19 cellular contexts compared by ENCODE assay signal in the genomic region with DNA sequence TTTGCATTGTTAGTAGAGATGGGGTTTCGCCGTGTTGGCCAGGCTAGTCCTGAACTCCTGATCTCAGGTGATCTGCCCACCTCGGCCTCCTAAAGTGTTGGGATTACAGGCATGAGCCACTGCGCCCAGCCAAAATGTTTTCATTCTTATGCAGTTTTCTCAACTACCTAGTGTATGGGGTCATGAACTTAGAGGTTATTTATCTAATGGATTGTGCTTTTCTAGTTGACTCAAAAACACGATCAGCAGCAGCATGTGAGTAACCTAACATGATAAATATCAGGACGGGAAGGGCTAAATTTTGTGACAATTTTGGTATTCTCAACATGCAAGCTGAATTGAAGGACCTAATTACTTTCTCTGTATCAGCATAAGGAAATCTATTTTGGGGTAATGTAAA. TPM values are rescaled to one million over a fixed set of nuclear protein-coding genes. Genes with fewer than 3 reads are reported as not detected.
DNase-seq lines count a peak whose midpoint lies in the region; ATAC-seq, FAIRE-seq and TF ChIP-seq lines count a peak whose summit lies in the region.
"Had no signal": no experiment of that assay in that cellular context is flagged by ENCODE, and none has a peak within 500 bp of the region (broad histone marks: within the 10 kb centered on the region; RNA-seq: fewer than 3 reads in every experiment).

No MANE protein-coding gene starts in this region.

- POLR2A ChIA-PET in K562 (lab: Yijun Ruan, JAX), result no interaction called here

- peaks cover 21% of the 10 kb centered on the region for H3K9me3 Mint-ChIP-seq in activated CD4-positive, alpha-beta T cell treated with anti-CD3 and anti-CD28 coated beads, Interleukin-2, amount 10 ng/mL, durations not matched to agents 24 days and 14 days
- peaks cover 20% of the 10 kb centered on the region for H3K9me3 Mint-ChIP-seq in nephron progenitor cell

- H3K4me3 Mint-ChIP-seq in activated CD4-positive, alpha-beta T cell treated with anti-CD3 and anti-CD28 coated beads, Interleukin-2, amount 10 ng/mL, durations not matched to agents 24 days and 14 days, result no peak overlapping the region
- no peak overlapping the region for H3K4me3 Mint-ChIP-seq in nephron progenitor cell
- H3K4me3 Mint-ChIP-seq: CD4-positive, alpha-beta T cell; H9 had no signal

- no peaks in the 10 kb centered on the region for H3K9me2 ChIP-seq in GM23248 (ENCODE audit: insufficient read depth)

- peaks cover 15% of the 10 kb centered on the region for H3K4me1 Mint-ChIP-seq in activated CD4-positive, alpha-beta T cell treated with anti-CD3 and anti-CD28 coated beads, Interleukin-2, amount 10 ng/mL, durations not matched to agents 24 days and 14 days
- H3K4me1 Mint-ChIP-seq in nephron progenitor cell, result no peaks in the 10 kb centered on the region

- TF ChIP-seq RAD21 in K562 (CRISPR knock-in tag; conservative IDR thresholded peaks at IDR 0.05 in 1 of 2, IDR thresholded peaks at IDR 0.05 in 1 of 2), result no peak

- DNase-seq in activated CD4-positive, alpha-beta T cell treated with anti-CD3 and anti-CD28 coated beads, Interleukin-2, amount 10 ng/mL, durations not matched to agents 24 days and 14 days, result peak; percentile 45
- no peak for DNase-seq in activated CD4-positive, alpha-beta T cell treated with anti-CD3 and anti-CD28 coated beads for 4 hours
- DNase-seq in GM19239 (ENCODE audit: insufficient read length, low spot score) (no peak), K562 (ENCODE audit: extremely low read depth in 1 of 4, low spot score in 3 of 4) (no peak), nephron progenitor cell (no peak), GM23248 (no peak), COLO829 (ENCODE audit: low spot score) (no peak), upper lobe of right lung (no peak)
- DNase-seq: AML-193; CD4-positive, alpha-beta T cell; DMS153; DMS79; GF-D8; GOT3; H9 had no signal

- H3K36me3 ChIP-seq in K562 (ENCODE audit: control insufficient read depth, insufficient read depth, low read length) (no peaks in the 10 kb centered on the region), GM23248 (ENCODE audit: low read depth) (no peaks in the 10 kb centered on the region), upper lobe of right lung (no peaks in the 10 kb centered on the region)

- in situ Hi-C loops in K562 (cut with MboI), result no loop called here
- in situ Hi-C loops in GM23248 (cut with MboI), result no loop called here

- H3F3A ChIP-seq in GM23248 (ENCODE audit: insufficient read depth), result no peaks in the 10 kb centered on the region

- H3K9me3 ChIP-seq in K562 (replicated peaks; ENCODE audit: control insufficient read depth, insufficient read depth, low read depth, low read length) (0 out of 2 replicates have a peak, but pooled peaks cover 2% of the 10 kb centered on the region), GM23248 (ENCODE audit: low read depth) (no peaks in the 10 kb centered on the region), upper lobe of right lung (no peaks in the 10 kb centered on the region)

- H3K9me1 ChIP-seq in K562 (ENCODE audit: control insufficient read depth, insufficient read depth, low read length), result no peaks in the 10 kb centered on the region

- H3K79me2 ChIP-seq in K562 (ENCODE audit: control insufficient read depth, insufficient read depth, low read length), result no peaks in the 10 kb centered on the region
- no peaks in the 10 kb centered on the region for H3K79me2 ChIP-seq in GM23248 (ENCODE audit: insufficient read depth)

- FAIRE-seq in GM19239 (lab: Jason Lieb, UNC) (peak; percentile 28), K562 (lab: Jason Lieb, UNC) (no peak)

- H3K4me2 ChIP-seq in K562 (ENCODE audit: insufficient read depth, low read length), result no peak overlapping the region; the same call in 1 of the 2 replicates
- no peak overlapping the region for H3K4me2 ChIP-seq in GM23248 (ENCODE audit: unreplicated experiment)
- H3K4me2 ChIP-seq: A549 had no signal

- no TSS peak for BruUV-seq in K562 (replicated peaks; lab: Mats Ljungman, UMichigan)

- H2AFZ ChIP-seq in K562 (ENCODE audit: low read depth, low read length), result peak overlapping the region; percentile 80
- H2AFZ ChIP-seq in GM23248, result no peak overlapping the region

- no peak overlapping the region for H3K9ac ChIP-seq in K562 (ENCODE audit: insufficient read depth in 1 of 2, low read depth in 2 of 2, low read length in 2 of 2)
- no peak overlapping the region for H3K9ac ChIP-seq in GM23248

- H4K20me1 ChIP-seq in K562 (replicated peaks; ENCODE audit: control insufficient read depth, insufficient read depth, low read length) (no peaks in the 10 kb centered on the region), GM23248 (ENCODE audit: insufficient read depth) (no peaks in the 10 kb centered on the region)

- no peak for TF ChIP-seq POLR2A in K562 (conservative IDR thresholded peaks at IDR 0.05)

- WGBS in K562 (ENCODE audit: insufficient coverage, low coverage, missing lambda C conversion rate), result 54% methylated on average over 6 of the region's 6 CpGs
- WGBS in GM23248 (ENCODE audit: low coverage in 1 of 2, low lambda C conversion rate in 2 of 2, missing lambda C conversion rate in 2 of 2), 2 experiments, result 39 to 45% methylated on average over 6 of the region's 6 CpGs

- H3K4me1 ChIP-seq in K562 (replicated peaks in 1 of 2; ENCODE audit: control insufficient read depth in 2 of 2, insufficient read depth in 2 of 2, low read length in 2 of 2) (no peaks in the 10 kb centered on the region), GM23248 (ENCODE audit: insufficient read depth) (no peaks in the 10 kb centered on the region), upper lobe of right lung (no peaks in the 10 kb centered on the region)
- H3K4me1 ChIP-seq: A549 had no signal

- TF ChIP-seq CTCF in K562 (IDR thresholded peaks at IDR 0.05 in 2 of 3, conservative IDR thresholded peaks at IDR 0.05 in 1 of 3; ENCODE audit: insufficient read depth in 2 of 3, low read depth in 1 of 3, low read length in 3 of 3) (no peak), nephron progenitor cell (IDR thresholded peaks at IDR 0.05) (no peak), upper lobe of right lung (IDR thresholded peaks at IDR 0.05) (no peak)

- H3K27ac ChIP-seq in K562 (ENCODE audit: extremely low read depth, low read depth, low read length), result no peak overlapping the region
- H3K27ac ChIP-seq in GM23248, result no peak overlapping the region
- H3K27ac ChIP-seq in upper lobe of right lung, result no peak overlapping the region
- H3K27ac ChIP-seq: 22Rv1, A549, C4-2B had no signal

- TF ChIP-seq EP300 in K562 (IDR thresholded peaks at IDR 0.05; ENCODE audit: low read length), result no peak

- no peaks in the 10 kb centered on the region for H3K27me3 ChIP-seq in K562 (ENCODE audit: control insufficient read depth in 2 of 2, insufficient read depth in 2 of 2, low read length in 2 of 2)
- H3K27me3 ChIP-seq in GM23248 (replicated peaks; ENCODE audit: insufficient read depth), result 0 out of 2 replicates have a peak, but pooled peaks cover 4% of the 10 kb centered on the region
- H3K27me3 ChIP-seq in upper lobe of right lung, result no peaks in the 10 kb centered on the region

- intact Hi-C loops in activated CD4-positive, alpha-beta T cell treated with anti-CD3 and anti-CD28 coated beads, Interleukin-2, amount 10 ng/mL, durations not matched to agents 24 days and 14 days (cut with micrococcal nuclease), result no loop called here
- intact Hi-C loops in K562 (cut with micrococcal nuclease) (no loop called here), upper lobe of right lung (cut with DNase I) (no loop called here)

- no peak overlapping the region for H3K4me3 ChIP-seq in K562
- H3K4me3 ChIP-seq in GM23248, result no peak overlapping the region
- no peak overlapping the region for H3K4me3 ChIP-seq in upper lobe of right lung
- H3K4me3 ChIP-seq: A549 had no signal

- no peak overlapping the region for H3K27ac Mint-ChIP-seq in activated CD4-positive, alpha-beta T cell treated with anti-CD3 and anti-CD28 coated beads, Interleukin-2, amount 10 ng/mL, durations not matched to agents 24 days and 14 days
- H3K27ac Mint-ChIP-seq in nephron progenitor cell, result peak overlapping the region; percentile 30
- H3K27ac Mint-ChIP-seq: CD4-positive, alpha-beta T cell; H9 had no signal

- H3K36me3 Mint-ChIP-seq in activated CD4-positive, alpha-beta T cell treated with anti-CD3 and anti-CD28 coated beads, Interleukin-2, amount 10 ng/mL, durations not matched to agents 24 days and 14 days (ENCODE audit: low read depth), result peaks cover 15% of the 10 kb centered on the region
- H3K36me3 Mint-ChIP-seq in nephron progenitor cell (ENCODE audit: low read depth), result no peaks in the 10 kb centered on the region

- ATAC-seq in K562 (no peak), upper lobe of right lung (no peak)
- ATAC-seq: A549 had no signal

- no peaks in the 10 kb centered on the region for H3K27me3 Mint-ChIP-seq in activated CD4-positive, alpha-beta T cell treated with anti-CD3 and anti-CD28 coated beads, Interleukin-2, amount 10 ng/mL, durations not matched to agents 24 days and 14 days
- H3K27me3 Mint-ChIP-seq in nephron progenitor cell (ENCODE audit: low read depth, poor library complexity), result no peaks in the 10 kb centered on the region
- H3K27me3 Mint-ChIP-seq: CD4-positive, alpha-beta T cell had no signal

- CTCF ChIA-PET in K562 (lab: Yijun Ruan, JAX; ENCODE audit: low intra/inter-chr PET ratio), result no interaction called here

RNA-seq across cellular contexts. Expression of gene CD84, which starts 9.2 kb away (rescaled TPM):
- 17.3 and 17.7 TPM in 2 replicates for total RNA-seq in activated CD4-positive, alpha-beta T cell treated with anti-CD3 and anti-CD28 coated beads, Interleukin-2, amount 10 ng/mL, durations not matched to agents 24 days and 14 days
- 3.9 and 4.7 TPM in 2 replicates for total RNA-seq in K562 (2011; cell fraction: chromatin; rRNA removed; ENCODE audit: low replicate concordance)
- 1.5 and 2.4 TPM in 2 replicates for total RNA-seq in K562 (2011; cell fraction: nucleolus; rRNA removed)
- total RNA-seq in K562 (2011; cell fraction: nucleoplasm; rRNA removed), result 2.9 and 3.3 TPM in 2 replicates
- total RNA-seq in K562 (2014; rRNA removed), result 0.82 and 1.4 TPM in 2 replicates
- total RNA-seq in K562 (2014; rRNA removed; fragmentation: Illumina TruSeq; extraction: Trizol), result 2.2 and 2.5 TPM in 2 replicates
- 6.8 TPM in 2 replicates for total RNA-seq in K562 (2015; rRNA removed; fragmentation: Illumina TruSeq; extraction: Trizol)
- total RNA-seq in K562 (2021), result 1.9 and 2.5 TPM in 2 replicates
- polyA plus RNA-seq in K562 (2011; rRNA removed), result 2.0 and 7.3 TPM in 2 replicates
- 0.37 and 4.0 TPM in 2 replicates for polyA plus RNA-seq in K562 (2011; cell fraction: cytosol; rRNA removed)
- 2.0 and 6.2 TPM in 2 replicates for polyA plus RNA-seq in K562 (2011; cell fraction: nucleus; rRNA removed)
- 3.1 and 5.8 TPM in 2 replicates for polyA plus RNA-seq in K562 (2012)
- polyA plus RNA-seq in K562 (2014; fragmentation: Illumina TruSeq; extraction: Trizol), result 3.1 and 3.5 TPM in 2 replicates
- 1 to 10 TPM; 1.0 to 1.5 TPM for polyA plus RNA-seq in K562 (2014; fragmentation: Nextera tagmentation; extraction: Ambion mirVana)
- 1.6 and 1.8 TPM in 2 replicates for polyA plus RNA-seq in K562 (2014; rRNA removed)
- 3.3 and 12.3 TPM in 2 replicates for polyA minus RNA-seq in K562 (2011; rRNA and poly(A)+ RNA removed)
- 0.48 and 1.8 TPM in 2 replicates for polyA minus RNA-seq in K562 (2011; cell fraction: cytosol; rRNA and poly(A)+ RNA removed)
- 0.94 and 7.8 TPM in 2 replicates for polyA minus RNA-seq in K562 (2011; cell fraction: nucleus; rRNA and poly(A)+ RNA removed)
- not detected in 2 replicates for total RNA-seq in GM23248 (2014; rRNA removed; shearing (Covaris generic))
- not detected in 2 replicates for polyA plus RNA-seq in GM23248 (2016; fragmentation: Nextera tagmentation; extraction: Ambion mirVana)
- total RNA-seq in upper lobe of right lung, result 20.7 TPM
- total RNA-seq: H9 had no signal
- polyA plus RNA-seq: A549, BJ had no signal

RNA-seq across cellular contexts. Expression of gene SLAMF1, which starts 58.4 kb away (rescaled TPM):
- 113 and 114 TPM in 2 replicates for total RNA-seq in activated CD4-positive, alpha-beta T cell treated with anti-CD3 and anti-CD28 coated beads, Interleukin-2, amount 10 ng/mL, durations not matched to agents 24 days and 14 days
- total RNA-seq in K562 (2011; cell fraction: chromatin; rRNA removed; ENCODE audit: low replicate concordance), result not detected in 2 replicates
- total RNA-seq in K562 (2011; cell fraction: nucleolus; rRNA removed), result not detected in 2 replicates
- total RNA-seq in K562 (2011; cell fraction: nucleoplasm; rRNA removed), result not detected in 2 replicates
- total RNA-seq in K562 (2014; rRNA removed) (not detected in 2 replicates), K562 (2014; rRNA removed; fragmentation: Illumina TruSeq; extraction: Trizol) (not detected in 2 replicates), K562 (2015; rRNA removed; fragmentation: Illumina TruSeq; extraction: Trizol) (0.04 and 0.15 TPM in 2 replicates), K562 (2021) (0.11 and 0.22 TPM in 2 replicates), upper lobe of right lung (1.6 TPM)
- polyA plus RNA-seq in K562 (2011; rRNA removed) (not detected in 2 replicates), K562 (2014; fragmentation: Illumina TruSeq; extraction: Trizol) (0.08 TPM in 1 of 2 replicates, not detected in the other), K562 (2014; fragmentation: Nextera tagmentation; extraction: Ambion mirVana) (under 1 TPM; 0.04 to 0.13 TPM), K562 (2014; rRNA removed) (0.17 TPM in 1 of 2 replicates, not detected in the other), GM23248 (2016; fragmentation: Nextera tagmentation; extraction: Ambion mirVana) (not detected in 2 replicates)
- polyA plus RNA-seq in K562 (2011; cell fraction: cytosol; rRNA removed), result not detected in 2 replicates
- not detected in 2 replicates for polyA plus RNA-seq in K562 (2011; cell fraction: nucleus; rRNA removed)
- polyA plus RNA-seq in K562 (2012), result 0.10 and 0.66 TPM in 2 replicates
- polyA minus RNA-seq in K562 (2011; rRNA and poly(A)+ RNA removed), result not detected in 2 replicates
- polyA minus RNA-seq in K562 (2011; cell fraction: cytosol; rRNA and poly(A)+ RNA removed), result not detected in 2 replicates
- polyA minus RNA-seq in K562 (2011; cell fraction: nucleus; rRNA and poly(A)+ RNA removed), result not detected in 2 replicates
- not detected in 2 replicates for total RNA-seq in GM23248 (2014; rRNA removed; shearing (Covaris generic))
- total RNA-seq: H9 had no signal
- polyA plus RNA-seq: A549, BJ had no signal

Comparison
In these comparisons a context has a peak if more than half of its experiments do, and no peak if none do; other contexts are left out.
1. RNA of gene SLAMF1, which starts 58.4 kb away (total RNA-seq): 113 to 114 TPM in activated CD4-positive, alpha-beta T cell treated with anti-CD3 and anti-CD28 coated beads, Interleukin-2, amount 10 ng/mL, durations not matched to agents 24 days and 14 days; 1.6 TPM in upper lobe of right lung (single experiment), 0.04 to 0.22 TPM in K562 and not detected in GM23248; every median in the first group is over 10 times any median in the second.